8 cellular contexts compared by ENCODE assay signal in genomic region chr10:14571866-14572507, GRCh38.
DNase-seq lines count a peak whose midpoint lies in the region; ATAC-seq and FAIRE-seq lines count a peak whose summit lies in the region.

No MANE protein-coding gene starts in this region.

- ATAC-seq in GM19324 (IDR thresholded peaks at IDR 0.05; ENCODE audit: low FRiP score, unreplicated experiment) = peak; percentile 61
- peak; percentile 87 for ATAC-seq in HG03460 (IDR thresholded peaks at IDR 0.05; ENCODE audit: unreplicated experiment)
- ATAC-seq in activated T-cell treated with anti-CD3 and anti-CD28 coated beads, Interleukin-2, amount 50 U/mL, for 72 hours (replicated peaks in 1 of 2) = peak; percentile 81 to 88
- no peak for ATAC-seq in HG03439 (IDR thresholded peaks at IDR 0.05; ENCODE audit: unreplicated experiment)

- no peaks in the 10 kb centered on the region for H3K9me3 Mint-ChIP-seq in activated T-cell treated with anti-CD3 and anti-CD28 coated beads, Interleukin-2, amount 50 U/mL, for 72 hours

- no peaks in the 10 kb centered on the region for H3K27me3 Mint-ChIP-seq in activated T-cell treated with anti-CD3 and anti-CD28 coated beads, Interleukin-2, amount 50 U/mL, for 72 hours (ENCODE audit: low read depth)

- DNase-seq in activated T-cell treated with anti-CD3 and anti-CD28 coated beads, Interleukin-2, amount 50 U/mL, for 72 hours = peak; percentile 55 to 62
- DNase-seq in frontal cortex (ENCODE audit: low spot score in 2 of 2) (no peak), UCSD-AML1 (lab: John Stamatoyannopoulos, UW; ENCODE audit: unreplicated experiment) (no peak), AG08395 (ENCODE audit: low spot score) (no peak)
- DNase-seq in stimulated activated CD4-positive, alpha-beta T cell treated with anti-CD3 and anti-CD28 coated beads, Interleukin-2, amount 100 ng/mL, for 4 hours (ENCODE audit: low read depth) = peak; percentile 39

- peak overlapping the region; percentile 98 for H3K27ac Mint-ChIP-seq in activated T-cell treated with anti-CD3 and anti-CD28 coated beads, Interleukin-2, amount 50 U/mL, for 72 hours

- peaks cover 9 to 24% of the 10 kb centered on the region in 2 donors for H3K36me3 Mint-ChIP-seq in activated T-cell treated with anti-CD3 and anti-CD28 coated beads, Interleukin-2, amount 50 U/mL, for 72 hours (ENCODE audit: insufficient read depth in 2 of 2)

- FAIRE-seq in frontal cortex (lab: Jason Lieb, UNC) = peak; percentile 74

- H3K4me1 Mint-ChIP-seq in activated T-cell treated with anti-CD3 and anti-CD28 coated beads, Interleukin-2, amount 50 U/mL, for 72 hours (ENCODE audit: low read depth) = peaks cover 93% of the 10 kb centered on the region

- peak overlapping the region; percentile 80 to 93 for H3K4me3 Mint-ChIP-seq in activated T-cell treated with anti-CD3 and anti-CD28 coated beads, Interleukin-2, amount 50 U/mL, for 72 hours

Comparison
In these comparisons a context has a peak if more than half of its experiments do, and no peak if none do; other contexts are left out.
1. DNase-seq: peak in activated T-cell treated with anti-CD3 and anti-CD28 coated beads, Interleukin-2, amount 50 U/mL, for 72 hours (2 of 2) and stimulated activated CD4-positive, alpha-beta T cell treated with anti-CD3 and anti-CD28 coated beads, Interleukin-2, amount 100 ng/mL, for 4 hours (single experiment); none in frontal cortex (0 of 2), UCSD-AML1 (single experiment) and AG08395 (single experiment).